Comparison of ENCODE assay signal across 8 cellular contexts in genomic region chr11:32706985-32707736, GRCh38.
A peak's percentile ranks its signal among the peaks of the same experiment; 100 is the strongest.
DNase-seq lines count a peak whose midpoint lies in the region; ATAC-seq and TF ChIP-seq lines count a peak whose summit lies in the region.

No MANE protein-coding gene starts in this region.

- ATAC-seq in GM21723 (IDR thresholded peaks at IDR 0.05; ENCODE audit: unreplicated experiment) (peak; percentile 97), GM19324 (IDR thresholded peaks at IDR 0.05; ENCODE audit: low FRiP score, unreplicated experiment) (no peak)

- no peaks in the 10 kb centered on the region for H3K27me3 ChIP-seq in BE2C

- no peaks in the 10 kb centered on the region for H3K36me3 ChIP-seq in BE2C

- no peak for TF ChIP-seq CTCF in fibroblast of villous mesenchyme (IDR thresholded peaks at IDR 0.05; ENCODE audit: insufficient read depth, low read depth, low read length)
- no peak for TF ChIP-seq CTCF in BE2C (IDR thresholded peaks at IDR 0.05; ENCODE audit: low read depth, low read length)

- H3K9me3 ChIP-seq in BE2C = no peaks in the 10 kb centered on the region

- DNase-seq in EL = peak; percentile 75
- peak; percentile 78 for DNase-seq in LHCN-M2 (ENCODE audit: low read depth)
- DNase-seq in fibroblast of villous mesenchyme (ENCODE audit: low read depth) = peak; percentile 59
- no peak for DNase-seq in NCI-H510A (lab: John Stamatoyannopoulos, UW)
- no peak for DNase-seq in BE2C
- DNase-seq in activated CD8-positive, alpha-beta memory T cell treated with anti-CD3 and anti-CD28 coated beads, Interleukin-2, amount 50 U/mL, for 48 hours = no peak

- H3K4me3 ChIP-seq in fibroblast of villous mesenchyme (ENCODE audit: low read depth, low read length) = no peak overlapping the region
- no peak overlapping the region for H3K4me3 ChIP-seq in BE2C (ENCODE audit: low read depth, low read length)

- no peaks in the 10 kb centered on the region for H3K4me1 ChIP-seq in BE2C

Comparison
In these comparisons a context has a peak if more than half of its experiments do, and no peak if none do; other contexts are left out.
1. DNase-seq: peak in EL (single experiment), LHCN-M2 (single experiment) and fibroblast of villous mesenchyme (single experiment); none in NCI-H510A (single experiment), BE2C (single experiment) and activated CD8-positive, alpha-beta memory T cell treated with anti-CD3 and anti-CD28 coated beads, Interleukin-2, amount 50 U/mL, for 48 hours (single experiment).